Comparison of ENCODE assay signal across 2 cellular contexts in the genomic region with DNA sequence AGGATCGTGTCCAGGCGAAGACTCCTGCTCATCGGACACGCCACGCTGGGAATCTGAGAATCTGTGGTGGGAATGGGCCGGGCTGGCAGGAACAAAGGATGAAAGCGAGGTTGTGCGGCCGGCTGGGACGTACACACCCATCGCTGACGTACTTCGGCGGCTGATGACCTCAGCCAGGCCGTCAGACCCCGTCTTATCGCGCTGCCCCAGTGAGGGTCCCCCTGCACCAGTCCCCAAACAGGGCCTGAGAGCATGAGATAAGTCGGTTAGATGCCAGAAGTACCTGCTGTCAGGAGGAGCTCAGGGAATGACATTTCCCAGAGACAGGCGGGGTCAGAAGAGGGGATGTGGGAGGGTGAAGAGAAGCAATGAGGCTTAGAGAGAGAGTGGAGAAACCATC.
TF ChIP-seq lines count a peak whose summit lies in the region.

No MANE protein-coding gene starts in this region.

TF ChIP-seq in H1, 55 proteins besides CTCF, POLR2A, EP300 and RAD21:
- TF ChIP-seq SP2 (IDR thresholded peaks at IDR 0.05; ENCODE audit: low read length) (no peak), CREB1 (IDR thresholded peaks at IDR 0.05) (no peak), CTBP2 (IDR thresholded peaks at IDR 0.05; ENCODE audit: borderline replicate concordance, insufficient read depth, insufficient read length, low read length) (no peak), MAX (IDR thresholded peaks at IDR 0.05) (no peak), TAF1 (IDR thresholded peaks at IDR 0.05; ENCODE audit: low read depth, low read length) (no peak), EZH2 (IDR thresholded peaks at IDR 0.05; ENCODE audit: low read depth, low read length, severe bottlenecking) (no peak), POLR2AphosphoS5 (IDR thresholded peaks at IDR 0.05; ENCODE audit: low read depth, low read length) (no peak)
- TF ChIP-seq, protein P1, sequence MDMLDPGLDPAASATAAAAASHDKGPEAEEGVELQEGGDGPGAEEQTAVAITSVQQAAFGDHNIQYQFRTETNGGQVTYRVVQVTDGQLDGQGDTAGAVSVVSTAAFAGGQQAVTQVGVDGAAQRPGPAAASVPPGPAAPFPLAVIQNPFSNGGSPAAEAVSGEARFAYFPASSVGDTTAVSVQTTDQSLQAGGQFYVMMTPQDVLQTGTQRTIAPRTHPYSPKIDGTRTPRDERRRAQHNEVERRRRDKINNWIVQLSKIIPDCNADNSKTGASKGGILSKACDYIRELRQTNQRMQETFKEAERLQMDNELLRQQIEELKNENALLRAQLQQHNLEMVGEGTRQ (IDR thresholded peaks at IDR 0.05; ENCODE audit: low read length): no peak

TF ChIP-seq in HEK293T, 16 proteins besides CTCF, POLR2A, EP300 and RAD21:
- no peak for TF ChIP-seq SUZ12 (IDR thresholded peaks at IDR 0.05)
- TF ChIP-seq LEF1 (IDR thresholded peaks at IDR 0.05; ENCODE audit: borderline replicate concordance): no peak
- no peak for TF ChIP-seq BHLHE40 (IDR thresholded peaks at IDR 0.05; ENCODE audit: borderline replicate concordance)
- TF ChIP-seq SP1 (IDR thresholded peaks at IDR 0.05): no peak
- TF ChIP-seq CTBP1 (IDR thresholded peaks at IDR 0.05; ENCODE audit: borderline replicate concordance): no peak
- TF ChIP-seq ELF4 (IDR thresholded peaks at IDR 0.05): no peak
- TF ChIP-seq TARDBP (IDR thresholded peaks at IDR 0.05): no peak
- TF ChIP-seq FOXM1 (IDR thresholded peaks at IDR 0.05; ENCODE audit: borderline replicate concordance): no peak
- no peak for TF ChIP-seq ZNF384 (IDR thresholded peaks at IDR 0.05)
- no peak for TF ChIP-seq ARNT (IDR thresholded peaks at IDR 0.05)
- no peak for TF ChIP-seq L3MBTL2 (conservative IDR thresholded peaks at IDR 0.05)
- no peak for TF ChIP-seq HDGF (IDR thresholded peaks at IDR 0.05; ENCODE audit: borderline replicate concordance)
- no peak for TF ChIP-seq FOXK2 (IDR thresholded peaks at IDR 0.05)
- TF ChIP-seq, protein P2, sequence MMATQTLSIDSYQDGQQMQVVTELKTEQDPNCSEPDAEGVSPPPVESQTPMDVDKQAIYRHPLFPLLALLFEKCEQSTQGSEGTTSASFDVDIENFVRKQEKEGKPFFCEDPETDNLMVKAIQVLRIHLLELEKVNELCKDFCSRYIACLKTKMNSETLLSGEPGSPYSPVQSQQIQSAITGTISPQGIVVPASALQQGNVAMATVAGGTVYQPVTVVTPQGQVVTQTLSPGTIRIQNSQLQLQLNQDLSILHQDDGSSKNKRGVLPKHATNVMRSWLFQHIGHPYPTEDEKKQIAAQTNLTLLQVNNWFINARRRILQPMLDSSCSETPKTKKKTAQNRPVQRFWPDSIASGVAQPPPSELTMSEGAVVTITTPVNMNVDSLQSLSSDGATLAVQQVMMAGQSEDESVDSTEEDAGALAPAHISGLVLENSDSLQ (IDR thresholded peaks at IDR 0.05): no peak
- TF ChIP-seq FOXA1 (IDR thresholded peaks at IDR 0.05): no peak
